In the genomic region with DNA sequence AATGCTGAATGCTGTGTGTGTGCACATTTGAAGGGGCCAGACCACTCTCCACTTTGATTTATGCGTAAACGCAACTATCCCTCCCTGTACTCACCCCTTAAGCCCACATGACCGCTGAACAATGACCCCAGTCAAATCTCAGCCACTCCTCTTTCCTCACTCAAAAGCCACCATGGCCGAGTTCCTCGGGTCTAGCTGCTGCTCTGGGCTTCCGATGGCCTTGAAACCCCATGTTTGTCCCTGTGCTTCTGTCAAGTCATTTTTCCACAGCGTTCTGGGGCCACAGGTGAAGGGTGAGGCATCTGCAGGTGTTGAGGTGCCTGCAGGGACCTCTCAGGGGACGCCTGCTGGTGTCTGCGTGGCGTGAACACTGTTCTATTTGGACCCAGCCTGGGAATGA, we compare ENCODE assay signal across 5 cellular contexts.
"Had no signal": no experiment of that assay in that cellular context is flagged by ENCODE, and none has a peak within 500 bp of the region (broad histone marks: within the 10 kb centered on the region; RNA-seq: fewer than 3 reads in every experiment).

No MANE protein-coding gene starts in this region.

- H3K4me1 ChIP-seq: HAP-1 had no signal

- H3K27ac ChIP-seq: HL-60 had no signal

- DNase-seq: HFFc6 had no signal

- H3K4me2 ChIP-seq: GM23338 had no signal

- H3K9me3 ChIP-seq: HAP-1 had no signal

- H3K4me1 Mint-ChIP-seq: GM23338, IgD-negative memory B cell had no signal

- H2AFZ ChIP-seq: GM23338 had no signal

- H3K36me3 ChIP-seq: HAP-1 had no signal

- H3K9me3 Mint-ChIP-seq: GM23338 had no signal

- H3K27ac Mint-ChIP-seq: GM23338, HFFc6, IgD-negative memory B cell had no signal

- H3K4me3 ChIP-seq: GM23338, HAP-1 had no signal

- H3K4me3 Mint-ChIP-seq: GM23338, HFFc6, IgD-negative memory B cell had no signal
